16 cellular contexts compared by ENCODE assay signal in genomic region chr11:87265915-87266314, GRCh38.
DNase-seq lines count a peak whose midpoint lies in the region; ATAC-seq, FAIRE-seq and TF ChIP-seq lines count a peak whose summit lies in the region.
"Had no signal": no experiment of that assay in that cellular context is flagged by ENCODE, and none has a peak within 500 bp of the region (broad histone marks: within the 10 kb centered on the region; RNA-seq: fewer than 3 reads in every experiment).

No MANE protein-coding gene starts in this region.

- peaks cover 7% of the 10 kb centered on the region; the same call in 1 of the 2 replicates for H3K36me3 Mint-ChIP-seq in HFFc6 (ENCODE audit: low read depth)
- H3K36me3 Mint-ChIP-seq: CD8-positive, alpha-beta memory T cell had no signal

- TF ChIP-seq CTCF in HFFc6 (IDR thresholded peaks at IDR 0.05), result no peak
- TF ChIP-seq CTCF in brain microvascular endothelial cell (IDR thresholded peaks at IDR 0.05; ENCODE audit: low read depth, low read length, missing control alignments), result no peak

- H3K27me3 Mint-ChIP-seq in HFFc6 (ENCODE audit: insufficient read depth), result no peaks in the 10 kb centered on the region
- H3K27me3 Mint-ChIP-seq: CD8-positive, alpha-beta memory T cell had no signal

- H3K27me3 ChIP-seq in brain microvascular endothelial cell (replicated peaks), result no peaks in the 10 kb centered on the region
- H3K27me3 ChIP-seq: BLaER1 had no signal

- DNase-seq in HFFc6, result no peak
- DNase-seq in brain microvascular endothelial cell, result no peak
- DNase-seq in smooth muscle cell of the brain vasculature (ENCODE audit: low read depth, low spot score), result peak; percentile 10
- no peak for DNase-seq in NCI-H1092 (lab: John Stamatoyannopoulos, UW)
- DNase-seq in A172 (ENCODE audit: low spot score), result no peak
- DNase-seq in left lobe of liver (ENCODE audit: low spot score), result no peak
- DNase-seq: CD8-positive, alpha-beta memory T cell; DND-41; GDM1; MM.1S; NCI-H510A treated with DMSO at 0.1 percent for 48 hours; SHP77 had no signal

- no peak for ATAC-seq in left lobe of liver

- peak overlapping the region; percentile 43 for H3K27ac ChIP-seq in brain microvascular endothelial cell
- H3K27ac ChIP-seq: BLaER1, KMS-11 had no signal

- peaks cover 62% of the 10 kb centered on the region for H3K4me1 Mint-ChIP-seq in HFFc6 (ENCODE audit: low read depth)

- peak overlapping the region; percentile 80 for H3K27ac Mint-ChIP-seq in HFFc6

- no peaks in the 10 kb centered on the region for H3K36me3 ChIP-seq in brain microvascular endothelial cell (replicated peaks)
- H3K36me3 ChIP-seq: BLaER1 had no signal

- H3K4me3 Mint-ChIP-seq in HFFc6, result no peak overlapping the region
- H3K4me3 Mint-ChIP-seq: CD8-positive, alpha-beta memory T cell had no signal

- H3K4me3 ChIP-seq in brain microvascular endothelial cell (ENCODE audit: low read depth, low read length), result no peak overlapping the region
- H3K4me3 ChIP-seq: BLaER1 had no signal

- FAIRE-seq in islet of Langerhans (lab: Jason Lieb, UNC), result peak; percentile 79
- FAIRE-seq: RCC 7860 had no signal

- in situ Hi-C loops in brain microvascular endothelial cell (cut with HindIII; ENCODE audit: low pct_ligation_motif_present, low sequenced_read_pairs), result no loop called here

- H3K9me3 Mint-ChIP-seq in HFFc6, result no peaks in the 10 kb centered on the region
- H3K9me3 Mint-ChIP-seq: CD8-positive, alpha-beta memory T cell had no signal
